ENCODE assay signal across 25 cellular contexts in the genomic region with DNA sequence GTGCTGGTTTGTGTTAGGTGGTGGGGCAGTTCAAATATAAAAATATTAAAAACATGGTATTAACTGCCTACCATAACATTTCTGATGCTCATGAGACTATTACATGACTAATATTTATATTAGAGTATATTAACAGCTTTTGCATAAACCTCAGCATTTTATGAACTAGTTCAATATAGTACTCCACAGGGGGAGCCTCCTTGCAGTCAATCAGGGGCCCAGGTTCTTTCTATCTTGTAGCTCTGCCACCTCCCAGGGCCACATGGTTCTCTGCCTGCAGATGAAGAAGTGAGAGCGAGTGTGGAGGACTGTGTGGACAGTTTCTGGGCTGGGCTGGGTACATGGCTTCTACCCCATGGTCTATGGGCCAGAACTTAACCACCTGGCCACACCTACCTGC.
DNase-seq lines count a peak whose midpoint lies in the region; ATAC-seq, FAIRE-seq and TF ChIP-seq lines count a peak whose summit lies in the region.
"Had no signal": no experiment of that assay in that cellular context is flagged by ENCODE, and none has a peak within 500 bp of the region (broad histone marks: within the 10 kb centered on the region; RNA-seq: fewer than 3 reads in every experiment).

No MANE protein-coding gene starts in this region.

- no peaks in the 10 kb centered on the region for H3K9me3 ChIP-seq in K562 (replicated peaks; ENCODE audit: control insufficient read depth, insufficient read depth, low read depth, low read length)
- H3K9me3 ChIP-seq: BE2C had no signal

- TF ChIP-seq CTCF in K562 (IDR thresholded peaks at IDR 0.05 in 2 of 3, conservative IDR thresholded peaks at IDR 0.05 in 1 of 3; ENCODE audit: insufficient read depth in 2 of 3, low read depth in 1 of 3, low read length in 3 of 3), result no peak

- no peak overlapping the region for H2AFZ ChIP-seq in K562 (ENCODE audit: low read depth, low read length)

- H3K27me3 ChIP-seq in K562 (ENCODE audit: control insufficient read depth in 2 of 2, insufficient read depth in 2 of 2, low read length in 2 of 2), result peaks cover 0 to 5% of the 10 kb centered on the region in 2 experiments; a peak in 1 of 5 replicates
- H3K27me3 ChIP-seq: BE2C, BLaER1 had no signal

- H3K27ac ChIP-seq in K562 (ENCODE audit: extremely low read depth, low read depth, low read length), result no peak overlapping the region
- H3K27ac ChIP-seq: BLaER1 had no signal

- POLR2A ChIA-PET in HEK293T (lab: Yijun Ruan, JAX), result no interaction called here
- POLR2A ChIA-PET in K562 (lab: Yijun Ruan, JAX), result no interaction called here

- TF ChIP-seq EP300 in K562 (IDR thresholded peaks at IDR 0.05; ENCODE audit: low read length), result no peak

- TF ChIP-seq RAD21 in K562 (CRISPR knock-in tag; conservative IDR thresholded peaks at IDR 0.05 in 1 of 2, IDR thresholded peaks at IDR 0.05 in 1 of 2), result no peak

- WGBS in K562 (ENCODE audit: insufficient coverage, low coverage, missing lambda C conversion rate), result 0% methylated on average over 1 of the region's 1 CpG

- H4K20me1 ChIP-seq in K562 (replicated peaks; ENCODE audit: control insufficient read depth, insufficient read depth, low read length), result no peaks in the 10 kb centered on the region
- H4K20me1 ChIP-seq: BLaER1 had no signal

- no peak overlapping the region for H3K4me3 ChIP-seq in K562
- H3K4me3 ChIP-seq: BLaER1 had no signal

- FAIRE-seq in K562 (lab: Jason Lieb, UNC), result no peak
- FAIRE-seq: A204.1, GM12891, GM19239 had no signal

- DNase-seq in HEK293T (ENCODE audit: extremely low spot score), result no peak
- DNase-seq in K562 (ENCODE audit: extremely low read depth in 1 of 4, low spot score in 3 of 4), result no peak
- DNase-seq in posterior vena cava (ENCODE audit: low spot score), result peak; percentile 45
- no peak for DNase-seq in NCI-H2196 (lab: John Stamatoyannopoulos, UW; ENCODE audit: unreplicated experiment)
- no peak for DNase-seq in stimulated activated naive CD4-positive, alpha-beta T cell treated with Interleukin-2 at 50 U/mL for 16 hours (lab: John Stamatoyannopoulos, UW)
- DNase-seq in midbrain (lab: John Stamatoyannopoulos, UW), result no peak
- DNase-seq: 8988T; ACHN; BE2C; C1 segment of cervical spinal cord; CD4-positive, alpha-beta memory T cell; CD4-positive, CD25-positive, alpha-beta regulatory T cell; CD8-positive, alpha-beta memory T cell; COR-L47; DMS 273 treated with DMSO at 0.1 percent for 48 hours; DMS153; DMS53; DMS79; DND-41; EL; GDM1 had no signal

- CTCF ChIA-PET in HEK293T (lab: Yijun Ruan, JAX) (no interaction called here), K562 (lab: Yijun Ruan, JAX; ENCODE audit: low intra/inter-chr PET ratio) (no interaction called here)

- H3K9me1 ChIP-seq in K562 (ENCODE audit: control insufficient read depth, insufficient read depth, low read length), result no peaks in the 10 kb centered on the region

- H3K79me2 ChIP-seq in K562 (ENCODE audit: control insufficient read depth, insufficient read depth, low read length), result no peaks in the 10 kb centered on the region

- H3K4me2 ChIP-seq in K562 (ENCODE audit: insufficient read depth, low read length), result no peak overlapping the region
- H3K4me2 ChIP-seq: BLaER1 had no signal

- intact Hi-C loops in K562 (cut with micrococcal nuclease) (no loop called here), posterior vena cava (cut with DNase I) (no loop called here)

- no peak for TF ChIP-seq POLR2A in K562 (conservative IDR thresholded peaks at IDR 0.05)

- no TSS peak for BruUV-seq in K562 (replicated peaks; lab: Mats Ljungman, UMichigan)

- no peak overlapping the region for H3K9ac ChIP-seq in K562 (ENCODE audit: insufficient read depth in 1 of 2, low read depth in 2 of 2, low read length in 2 of 2)
- H3K9ac ChIP-seq: BLaER1 had no signal

- no peaks in the 10 kb centered on the region for H3K36me3 ChIP-seq in K562 (ENCODE audit: control insufficient read depth, insufficient read depth, low read length)
- H3K36me3 ChIP-seq: BE2C, BLaER1 had no signal

- in situ Hi-C loops in K562 (cut with MboI), result no loop called here

- H3K4me1 ChIP-seq in K562 (replicated peaks in 1 of 2; ENCODE audit: control insufficient read depth in 2 of 2, insufficient read depth in 2 of 2, low read length in 2 of 2), result 0 out of 5 replicates have a peak, but pooled peaks cover 0 to 4% of the 10 kb centered on the region in 2 experiments

- ATAC-seq in K562, result no peak

TF ChIP-seq in HEK293T, 16 proteins besides CTCF, POLR2A, EP300 and RAD21:
- TF ChIP-seq, protein P1, sequence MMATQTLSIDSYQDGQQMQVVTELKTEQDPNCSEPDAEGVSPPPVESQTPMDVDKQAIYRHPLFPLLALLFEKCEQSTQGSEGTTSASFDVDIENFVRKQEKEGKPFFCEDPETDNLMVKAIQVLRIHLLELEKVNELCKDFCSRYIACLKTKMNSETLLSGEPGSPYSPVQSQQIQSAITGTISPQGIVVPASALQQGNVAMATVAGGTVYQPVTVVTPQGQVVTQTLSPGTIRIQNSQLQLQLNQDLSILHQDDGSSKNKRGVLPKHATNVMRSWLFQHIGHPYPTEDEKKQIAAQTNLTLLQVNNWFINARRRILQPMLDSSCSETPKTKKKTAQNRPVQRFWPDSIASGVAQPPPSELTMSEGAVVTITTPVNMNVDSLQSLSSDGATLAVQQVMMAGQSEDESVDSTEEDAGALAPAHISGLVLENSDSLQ (IDR thresholded peaks at IDR 0.05), result peak; percentile 73
- TF ChIP-seq TARDBP (IDR thresholded peaks at IDR 0.05) (no peak), BHLHE40 (IDR thresholded peaks at IDR 0.05; ENCODE audit: borderline replicate concordance) (no peak)

TF ChIP-seq in K562, 482 proteins besides CTCF, POLR2A, EP300 and RAD21:
- TF ChIP-seq, protein P2, sequence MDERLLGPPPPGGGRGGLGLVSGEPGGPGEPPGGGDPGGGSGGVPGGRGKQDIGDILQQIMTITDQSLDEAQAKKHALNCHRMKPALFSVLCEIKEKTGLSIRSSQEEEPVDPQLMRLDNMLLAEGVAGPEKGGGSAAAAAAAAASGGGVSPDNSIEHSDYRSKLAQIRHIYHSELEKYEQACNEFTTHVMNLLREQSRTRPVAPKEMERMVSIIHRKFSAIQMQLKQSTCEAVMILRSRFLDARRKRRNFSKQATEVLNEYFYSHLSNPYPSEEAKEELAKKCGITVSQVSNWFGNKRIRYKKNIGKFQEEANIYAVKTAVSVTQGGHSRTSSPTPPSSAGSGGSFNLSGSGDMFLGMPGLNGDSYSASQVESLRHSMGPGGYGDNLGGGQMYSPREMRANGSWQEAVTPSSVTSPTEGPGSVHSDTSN (CRISPR knock-in tag; IDR thresholded peaks at IDR 0.05; ENCODE audit: low read depth), result 0 out of 2 replicates have a peak, but pooled peaks have one; percentile 26
- TF ChIP-seq, protein P2 (tag; conservative IDR thresholded peaks at IDR 0.05; ENCODE audit: low read depth), result peak; percentile 58
- TF ChIP-seq, protein P1 (IDR thresholded peaks at IDR 0.05), result peak; percentile 88
- no peak for TF ChIP-seq ZNF133 (CRISPR knock-in tag; IDR thresholded peaks at IDR 0.05)
